ENCODE assay signal across 16 cellular contexts in genomic region chr16:9109255-9109654, GRCh38. TPM values are rescaled to one million over a fixed set of nuclear protein-coding genes. Genes with fewer than 3 reads are reported as not detected.
DNase-seq lines count a peak whose midpoint lies in the region; ATAC-seq and TF ChIP-seq lines count a peak whose summit lies in the region.
"Had no signal": no experiment of that assay in that cellular context is flagged by ENCODE, and none has a peak within 500 bp of the region (broad histone marks: within the 10 kb centered on the region; RNA-seq: fewer than 3 reads in every experiment).

No MANE protein-coding gene starts in this region.

- H3K4me3 ChIP-seq in HUES48 (ENCODE audit: low read depth, low read length) (peak overlapping the region; percentile 27; the same call in 1 of the 2 replicates), neural progenitor cell (no peak overlapping the region), PC-3 (ENCODE audit: low read length) (no peak overlapping the region)
- H3K4me3 ChIP-seq: gastrocnemius medialis, mucosa of descending colon had no signal

- no peaks in the 10 kb centered on the region for H3K9me3 ChIP-seq in HUES48 (ENCODE audit: control insufficient read depth, insufficient read depth, low read length)
- no peaks in the 10 kb centered on the region for H3K9me3 ChIP-seq in neural progenitor cell (ENCODE audit: low read depth)
- no peaks in the 10 kb centered on the region for H3K9me3 ChIP-seq in PC-3 (ENCODE audit: low read length)
- H3K9me3 ChIP-seq: gastrocnemius medialis, mucosa of descending colon had no signal

- no peaks in the 10 kb centered on the region for H3K9me2 ChIP-seq in PC-3 (replicated peaks; ENCODE audit: low read length)

- H3K79me2 ChIP-seq in neural progenitor cell (ENCODE audit: low read depth): peaks cover 100% of the 10 kb centered on the region
- H3K79me2 ChIP-seq in PC-3 (ENCODE audit: low read length): peaks cover 100% of the 10 kb centered on the region

- ATAC-seq in HG02981 (IDR thresholded peaks at IDR 0.05; ENCODE audit: unreplicated experiment): no peak
- no peak for ATAC-seq in PC-3
- ATAC-seq: gastrocnemius medialis, mucosa of descending colon had no signal

- TF ChIP-seq CTCF in CD14-positive monocyte (IDR thresholded peaks at IDR 0.05): no peak
- TF ChIP-seq CTCF in chondrocyte (IDR thresholded peaks at IDR 0.05): no peak
- no peak for TF ChIP-seq CTCF in neural progenitor cell (IDR thresholded peaks at IDR 0.05)
- no peak for TF ChIP-seq CTCF in PC-3 (conservative IDR thresholded peaks at IDR 0.05; ENCODE audit: low read depth, low read length)

- H3K4me3 Mint-ChIP-seq in CD14-positive monocyte (no peak overlapping the region), chondrocyte (ENCODE audit: unreplicated experiment) (no peak overlapping the region), neural progenitor cell (no peak overlapping the region)

- DNase-seq in CD14-positive monocyte (ENCODE audit: low spot score): no peak
- DNase-seq in chondrocyte (ENCODE audit: low spot score): no peak
- DNase-seq in neural progenitor cell (ENCODE audit: low spot score): no peak
- DNase-seq in PC-3: no peak
- DNase-seq in H4 (ENCODE audit: low spot score): no peak
- no peak for DNase-seq in HK-2 (ENCODE audit: unreplicated experiment)
- DNase-seq: effector CD4-positive, alpha-beta T cell; gastrocnemius medialis; Kasumi-1; mucosa of descending colon; NCI-H146; NCI-H524; T-helper 1 cell had no signal

- H2AFZ ChIP-seq in neural progenitor cell (replicated peaks) (no peak overlapping the region), PC-3 (ENCODE audit: low read length) (no peak overlapping the region)

- peaks cover 73% of the 10 kb centered on the region for H3K36me3 ChIP-seq in HUES48 (ENCODE audit: control insufficient read depth, insufficient read depth, low read length)
- H3K36me3 ChIP-seq in neural progenitor cell: peaks cover 10% of the 10 kb centered on the region
- H3K36me3 ChIP-seq in PC-3 (ENCODE audit: low read depth, low read length): peaks cover 51% of the 10 kb centered on the region

- H3K4me1 Mint-ChIP-seq in CD14-positive monocyte (peaks cover 80% of the 10 kb centered on the region), chondrocyte (ENCODE audit: low read depth) (peaks cover 87% of the 10 kb centered on the region), neural progenitor cell (peaks cover 13% of the 10 kb centered on the region)

- no TSS peak for BruUV-seq in PC-3 (replicated peaks; lab: Mats Ljungman, UMichigan)

- H3K27me3 Mint-ChIP-seq in CD14-positive monocyte (ENCODE audit: low read depth in 3 of 3) (no peaks in the 10 kb centered on the region), chondrocyte (ENCODE audit: low read depth) (no peaks in the 10 kb centered on the region), neural progenitor cell (ENCODE audit: insufficient read depth, low read depth) (no peaks in the 10 kb centered on the region)

- H3K27me3 ChIP-seq in HUES48 (ENCODE audit: control insufficient read depth, insufficient read depth, low read length) (no peaks in the 10 kb centered on the region), neural progenitor cell (no peaks in the 10 kb centered on the region), PC-3 (ENCODE audit: low read length) (no peaks in the 10 kb centered on the region)
- H3K27me3 ChIP-seq: gastrocnemius medialis had no signal

- H3K4me2 ChIP-seq in neural progenitor cell (peak overlapping the region; percentile 56), PC-3 (ENCODE audit: low read length) (no peak overlapping the region)

- H3K27ac ChIP-seq in HUES48 (ENCODE audit: low read depth, low read length) (peak overlapping the region; percentile 85), neural progenitor cell (peak overlapping the region; percentile 55), PC-3 (ENCODE audit: low read length) (no peak overlapping the region)
- H3K27ac ChIP-seq: C4-2B had no signal

- POLR2A ChIA-PET in PC-3 (lab: Charles Lee; ENCODE audit: unreplicated experiment): no interaction called here

- H3K27ac Mint-ChIP-seq in CD14-positive monocyte (peak overlapping the region; percentile 12 to 88 (median 77)), chondrocyte (ENCODE audit: unreplicated experiment) (peak overlapping the region; percentile 87), neural progenitor cell (no peak overlapping the region)

- H3F3A ChIP-seq in neural progenitor cell (ENCODE audit: low read depth) (peaks cover 8% of the 10 kb centered on the region), PC-3 (ENCODE audit: low read length, unreplicated experiment) (no peaks in the 10 kb centered on the region)

- H3K9me3 Mint-ChIP-seq in CD14-positive monocyte (no peaks in the 10 kb centered on the region), chondrocyte (ENCODE audit: low read depth) (no peaks in the 10 kb centered on the region), neural progenitor cell (no peaks in the 10 kb centered on the region)

- H3K9ac ChIP-seq in HUES48 (ENCODE audit: low read depth, low read length) (peak overlapping the region; percentile 34; the same call in 1 of the 2 replicates), neural progenitor cell (peak overlapping the region; percentile 21), PC-3 (ENCODE audit: low read length) (no peak overlapping the region)

- H4K20me1 ChIP-seq in neural progenitor cell (ENCODE audit: low read depth) (peaks cover 100% of the 10 kb centered on the region), PC-3 (ENCODE audit: low read length) (peaks cover 71% of the 10 kb centered on the region)

- intact Hi-C loops in CD14-positive monocyte (cut with micrococcal nuclease) (no loop called here), PC-3 (cut with micrococcal nuclease) (no loop called here)

- peaks cover 81% of the 10 kb centered on the region for H3K4me1 ChIP-seq in HUES48 (ENCODE audit: control insufficient read depth, insufficient read depth, low read length)
- H3K4me1 ChIP-seq in neural progenitor cell: peaks cover 30% of the 10 kb centered on the region
- H3K4me1 ChIP-seq in PC-3 (ENCODE audit: insufficient read depth, low read length): peaks cover 9% of the 10 kb centered on the region

- CTCF ChIA-PET in PC-3 (lab: Charles Lee): no interaction called here

- H3K36me3 Mint-ChIP-seq in CD14-positive monocyte: peaks cover 63 to 75% of the 10 kb centered on the region in 2 donors
- H3K36me3 Mint-ChIP-seq in chondrocyte (ENCODE audit: low read depth): peaks cover 29% of the 10 kb centered on the region
- H3K36me3 Mint-ChIP-seq in neural progenitor cell: peaks cover 49% of the 10 kb centered on the region

RNA-seq across cellular contexts. Expression of gene HAPSTR1, which starts 17.8 kb away (rescaled TPM):
- polyA plus RNA-seq in CD14-positive monocyte: 10 to 100 TPM in 1 of 2 donors, 1 to 10 TPM in 1; 7.2 to 11.1 TPM
- total RNA-seq in chondrocyte: 82.5 to 84.3 TPM (median 83.0 TPM) in 3 replicates
- 64.2 and 77.3 TPM in 2 replicates for total RNA-seq in neural progenitor cell (ENCODE audit: low replicate concordance)
- 24.4 and 28.6 TPM in 2 replicates for total RNA-seq in PC-3 (2014; rRNA removed)
- total RNA-seq in H4 (2014; rRNA removed; shearing (Covaris generic)): 37.0 and 45.7 TPM in 2 replicates
